Comparison of ENCODE assay signal across 1 cellular context in the genomic region with DNA sequence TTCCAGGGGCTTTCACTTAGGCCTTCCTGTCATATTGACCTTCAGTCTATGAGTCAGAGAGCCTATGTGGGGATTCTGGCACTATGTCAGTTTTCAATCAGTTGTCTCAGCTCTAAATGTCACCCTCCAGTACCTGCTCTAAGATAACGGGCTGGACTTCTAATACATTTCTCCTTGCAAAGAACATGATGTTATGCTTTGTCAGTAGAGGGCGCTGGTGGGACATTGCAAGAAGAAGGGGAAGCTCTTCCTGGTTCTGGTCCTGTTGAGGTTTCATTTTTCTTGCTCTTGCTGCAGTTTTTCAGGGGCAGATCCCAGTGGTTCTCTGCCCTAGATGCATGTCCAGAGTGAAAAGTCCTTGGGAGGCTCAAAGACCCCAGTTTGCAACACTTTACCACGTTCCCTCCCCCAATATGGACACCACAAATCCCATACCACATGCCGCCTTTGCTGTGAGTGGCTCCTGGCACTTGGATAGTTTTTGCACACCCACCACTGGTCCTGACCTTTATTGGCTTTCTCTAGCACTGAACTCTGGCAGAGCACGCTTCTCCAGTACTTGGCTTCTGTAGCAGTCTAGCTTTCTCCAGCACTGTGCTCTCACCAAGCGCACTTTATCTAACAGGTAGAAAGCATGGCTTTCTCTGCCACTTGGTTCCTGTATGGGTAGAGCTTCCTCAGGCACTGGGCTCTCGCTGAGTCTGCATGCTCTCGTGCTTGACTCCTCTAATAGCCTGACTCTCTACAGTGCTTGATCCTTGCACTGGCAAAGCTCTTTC.
A peak's percentile ranks its signal among the peaks of the same experiment; 100 is the strongest.
TF ChIP-seq lines count a peak whose summit lies in the region.

No MANE protein-coding gene starts in this region.

TF ChIP-seq in HepG2, 621 proteins besides CTCF, POLR2A, EP300 and RAD21 (continued from another document and continues in another):
- TF ChIP-seq POLR2AphosphoS2 (IDR thresholded peaks at IDR 0.05; ENCODE audit: low read depth, low read length): no peak
- peak; percentile 72 for TF ChIP-seq ERF (CRISPR knock-in tag; IDR thresholded peaks at IDR 0.05)
- TF ChIP-seq FOSL2 (CRISPR knock-in tag; IDR thresholded peaks at IDR 0.05): peak; percentile 91
- no peak for TF ChIP-seq NFIC (IDR thresholded peaks at IDR 0.05; ENCODE audit: low read length)
- 0 out of 2 replicates have a peak, but pooled peaks have one; percentile 7 for TF ChIP-seq ZBTB20 (CRISPR knock-in tag; IDR thresholded peaks at IDR 0.05; ENCODE audit: borderline replicate concordance, low read depth)
- TF ChIP-seq, protein P1, sequence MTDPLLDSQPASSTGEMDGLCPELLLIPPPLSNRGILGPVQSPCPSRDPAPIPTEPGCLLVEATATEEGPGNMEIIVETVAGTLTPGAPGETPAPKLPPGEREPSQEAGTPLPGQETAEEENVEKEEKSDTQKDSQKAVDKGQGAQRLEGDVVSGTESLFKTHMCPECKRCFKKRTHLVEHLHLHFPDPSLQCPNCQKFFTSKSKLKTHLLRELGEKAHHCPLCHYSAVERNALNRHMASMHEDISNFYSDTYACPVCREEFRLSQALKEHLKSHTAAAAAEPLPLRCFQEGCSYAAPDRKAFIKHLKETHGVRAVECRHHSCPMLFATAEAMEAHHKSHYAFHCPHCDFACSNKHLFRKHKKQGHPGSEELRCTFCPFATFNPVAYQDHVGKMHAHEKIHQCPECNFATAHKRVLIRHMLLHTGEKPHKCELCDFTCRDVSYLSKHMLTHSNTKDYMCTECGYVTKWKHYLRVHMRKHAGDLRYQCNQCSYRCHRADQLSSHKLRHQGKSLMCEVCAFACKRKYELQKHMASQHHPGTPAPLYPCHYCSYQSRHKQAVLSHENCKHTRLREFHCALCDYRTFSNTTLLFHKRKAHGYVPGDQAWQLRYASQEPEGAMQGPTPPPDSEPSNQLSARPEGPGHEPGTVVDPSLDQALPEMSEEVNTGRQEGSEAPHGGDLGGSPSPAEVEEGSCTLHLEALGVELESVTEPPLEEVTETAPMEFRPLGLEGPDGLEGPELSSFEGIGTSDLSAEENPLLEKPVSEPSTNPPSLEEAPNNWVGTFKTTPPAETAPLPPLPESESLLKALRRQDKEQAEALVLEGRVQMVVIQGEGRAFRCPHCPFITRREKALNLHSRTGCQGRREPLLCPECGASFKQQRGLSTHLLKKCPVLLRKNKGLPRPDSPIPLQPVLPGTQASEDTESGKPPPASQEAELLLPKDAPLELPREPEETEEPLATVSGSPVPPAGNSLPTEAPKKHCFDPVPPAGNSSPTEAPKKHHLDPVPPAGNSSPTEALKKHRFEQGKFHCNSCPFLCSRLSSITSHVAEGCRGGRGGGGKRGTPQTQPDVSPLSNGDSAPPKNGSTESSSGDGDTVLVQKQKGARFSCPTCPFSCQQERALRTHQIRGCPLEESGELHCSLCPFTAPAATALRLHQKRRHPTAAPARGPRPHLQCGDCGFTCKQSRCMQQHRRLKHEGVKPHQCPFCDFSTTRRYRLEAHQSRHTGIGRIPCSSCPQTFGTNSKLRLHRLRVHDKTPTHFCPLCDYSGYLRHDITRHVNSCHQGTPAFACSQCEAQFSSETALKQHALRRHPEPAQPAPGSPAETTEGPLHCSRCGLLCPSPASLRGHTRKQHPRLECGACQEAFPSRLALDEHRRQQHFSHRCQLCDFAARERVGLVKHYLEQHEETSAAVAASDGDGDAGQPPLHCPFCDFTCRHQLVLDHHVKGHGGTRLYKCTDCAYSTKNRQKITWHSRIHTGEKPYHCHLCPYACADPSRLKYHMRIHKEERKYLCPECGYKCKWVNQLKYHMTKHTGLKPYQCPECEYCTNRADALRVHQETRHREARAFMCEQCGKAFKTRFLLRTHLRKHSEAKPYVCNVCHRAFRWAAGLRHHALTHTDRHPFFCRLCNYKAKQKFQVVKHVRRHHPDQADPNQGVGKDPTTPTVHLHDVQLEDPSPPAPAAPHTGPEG (CRISPR knock-in tag; IDR thresholded peaks at IDR 0.05): no peak
- TF ChIP-seq RCOR2 (CRISPR knock-in tag; IDR thresholded peaks at IDR 0.05): no peak
- TF ChIP-seq ZNF737 (CRISPR knock-in tag; IDR thresholded peaks at IDR 0.05; ENCODE audit: borderline replicate concordance): no peak
- TF ChIP-seq ZNF619 (CRISPR knock-in tag; IDR thresholded peaks at IDR 0.05): no peak
- TF ChIP-seq MYNN (CRISPR knock-in tag; IDR thresholded peaks at IDR 0.05; ENCODE audit: low read depth): no peak
- TF ChIP-seq ZNF263 (CRISPR knock-in tag; IDR thresholded peaks at IDR 0.05): 0 out of 2 replicates have a peak, but pooled peaks have one; percentile 50
- peak; percentile 88 for TF ChIP-seq MIER3 (CRISPR knock-in tag; IDR thresholded peaks at IDR 0.05; ENCODE audit: borderline replicate concordance)
- peak; percentile 39; the same call in 1 of the 2 replicates for TF ChIP-seq ZNF607 (CRISPR knock-in tag; IDR thresholded peaks at IDR 0.05; ENCODE audit: borderline replicate concordance)
- TF ChIP-seq TARDBP (CRISPR knock-in tag; IDR thresholded peaks at IDR 0.05): no peak
- no peak for TF ChIP-seq PBX3 (CRISPR knock-in tag; IDR thresholded peaks at IDR 0.05; ENCODE audit: borderline replicate concordance)
- TF ChIP-seq KAT8 (CRISPR knock-in tag; IDR thresholded peaks at IDR 0.05): peak; percentile 89
- no peak for TF ChIP-seq PHB2 (IDR thresholded peaks at IDR 0.05; ENCODE audit: partially characterized antibody)
- 0 out of 2 replicates have a peak, but pooled peaks have one; percentile 25 for TF ChIP-seq NFKB2 (CRISPR knock-in tag; IDR thresholded peaks at IDR 0.05; ENCODE audit: borderline replicate concordance)
- TF ChIP-seq, protein P2, sequence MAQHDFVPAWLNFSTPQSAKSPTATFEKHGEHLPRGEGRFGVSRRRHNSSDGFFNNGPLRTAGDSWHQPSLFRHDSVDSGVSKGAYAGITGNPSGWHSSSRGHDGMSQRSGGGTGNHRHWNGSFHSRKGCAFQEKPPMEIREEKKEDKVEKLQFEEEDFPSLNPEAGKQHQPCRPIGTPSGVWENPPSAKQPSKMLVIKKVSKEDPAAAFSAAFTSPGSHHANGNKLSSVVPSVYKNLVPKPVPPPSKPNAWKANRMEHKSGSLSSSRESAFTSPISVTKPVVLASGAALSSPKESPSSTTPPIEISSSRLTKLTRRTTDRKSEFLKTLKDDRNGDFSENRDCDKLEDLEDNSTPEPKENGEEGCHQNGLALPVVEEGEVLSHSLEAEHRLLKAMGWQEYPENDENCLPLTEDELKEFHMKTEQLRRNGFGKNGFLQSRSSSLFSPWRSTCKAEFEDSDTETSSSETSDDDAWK (CRISPR knock-in tag; IDR thresholded peaks at IDR 0.05): no peak
- TF ChIP-seq MXD4 (CRISPR knock-in tag; IDR thresholded peaks at IDR 0.05): no peak
- TF ChIP-seq ZNF777 (CRISPR knock-in tag; IDR thresholded peaks at IDR 0.05): no peak
- TF ChIP-seq GATAD2A (CRISPR knock-in tag; IDR thresholded peaks at IDR 0.05): peak; percentile 78
- TF ChIP-seq KLF12 (CRISPR knock-in tag; IDR thresholded peaks at IDR 0.05; ENCODE audit: borderline replicate concordance): peak; percentile 15; the same call in 1 of the 2 replicates
- TF ChIP-seq, protein P3, sequence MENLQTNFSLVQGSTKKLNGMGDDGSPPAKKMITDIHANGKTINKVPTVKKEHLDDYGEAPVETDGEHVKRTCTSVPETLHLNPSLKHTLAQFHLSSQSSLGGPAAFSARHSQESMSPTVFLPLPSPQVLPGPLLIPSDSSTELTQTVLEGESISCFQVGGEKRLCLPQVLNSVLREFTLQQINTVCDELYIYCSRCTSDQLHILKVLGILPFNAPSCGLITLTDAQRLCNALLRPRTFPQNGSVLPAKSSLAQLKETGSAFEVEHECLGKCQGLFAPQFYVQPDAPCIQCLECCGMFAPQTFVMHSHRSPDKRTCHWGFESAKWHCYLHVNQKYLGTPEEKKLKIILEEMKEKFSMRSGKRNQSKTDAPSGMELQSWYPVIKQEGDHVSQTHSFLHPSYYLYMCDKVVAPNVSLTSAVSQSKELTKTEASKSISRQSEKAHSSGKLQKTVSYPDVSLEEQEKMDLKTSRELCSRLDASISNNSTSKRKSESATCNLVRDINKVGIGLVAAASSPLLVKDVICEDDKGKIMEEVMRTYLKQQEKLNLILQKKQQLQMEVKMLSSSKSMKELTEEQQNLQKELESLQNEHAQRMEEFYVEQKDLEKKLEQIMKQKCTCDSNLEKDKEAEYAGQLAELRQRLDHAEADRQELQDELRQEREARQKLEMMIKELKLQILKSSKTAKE (CRISPR knock-in tag; IDR thresholded peaks at IDR 0.05; ENCODE audit: borderline replicate concordance): no peak
- TF ChIP-seq ZNF367 (CRISPR knock-in tag; IDR thresholded peaks at IDR 0.05; ENCODE audit: borderline replicate concordance): no peak
- TF ChIP-seq ZNF121 (CRISPR knock-in tag; IDR thresholded peaks at IDR 0.05): no peak
- no peak for TF ChIP-seq ZNF724P (CRISPR knock-in tag; IDR thresholded peaks at IDR 0.05; ENCODE audit: borderline replicate concordance)
- peak; percentile 69; the same call in 1 of the 2 replicates for TF ChIP-seq TBX2 (CRISPR knock-in tag; IDR thresholded peaks at IDR 0.05; ENCODE audit: borderline replicate concordance)
- TF ChIP-seq TBX3 (IDR thresholded peaks at IDR 0.05; ENCODE audit: borderline replicate concordance): no peak
- no peak for TF ChIP-seq MLX (CRISPR knock-in tag; IDR thresholded peaks at IDR 0.05)
- 0 out of 2 replicates have a peak, but pooled peaks have one; percentile 34 for TF ChIP-seq DR1 (CRISPR knock-in tag; IDR thresholded peaks at IDR 0.05)
- TF ChIP-seq KMT2B (CRISPR knock-in tag; IDR thresholded peaks at IDR 0.05): no peak
- TF ChIP-seq FOXP1 (IDR thresholded peaks at IDR 0.05): no peak
- TF ChIP-seq FOXP1 (CRISPR knock-in tag; IDR thresholded peaks at IDR 0.05): no peak
- TF ChIP-seq, protein P4, sequence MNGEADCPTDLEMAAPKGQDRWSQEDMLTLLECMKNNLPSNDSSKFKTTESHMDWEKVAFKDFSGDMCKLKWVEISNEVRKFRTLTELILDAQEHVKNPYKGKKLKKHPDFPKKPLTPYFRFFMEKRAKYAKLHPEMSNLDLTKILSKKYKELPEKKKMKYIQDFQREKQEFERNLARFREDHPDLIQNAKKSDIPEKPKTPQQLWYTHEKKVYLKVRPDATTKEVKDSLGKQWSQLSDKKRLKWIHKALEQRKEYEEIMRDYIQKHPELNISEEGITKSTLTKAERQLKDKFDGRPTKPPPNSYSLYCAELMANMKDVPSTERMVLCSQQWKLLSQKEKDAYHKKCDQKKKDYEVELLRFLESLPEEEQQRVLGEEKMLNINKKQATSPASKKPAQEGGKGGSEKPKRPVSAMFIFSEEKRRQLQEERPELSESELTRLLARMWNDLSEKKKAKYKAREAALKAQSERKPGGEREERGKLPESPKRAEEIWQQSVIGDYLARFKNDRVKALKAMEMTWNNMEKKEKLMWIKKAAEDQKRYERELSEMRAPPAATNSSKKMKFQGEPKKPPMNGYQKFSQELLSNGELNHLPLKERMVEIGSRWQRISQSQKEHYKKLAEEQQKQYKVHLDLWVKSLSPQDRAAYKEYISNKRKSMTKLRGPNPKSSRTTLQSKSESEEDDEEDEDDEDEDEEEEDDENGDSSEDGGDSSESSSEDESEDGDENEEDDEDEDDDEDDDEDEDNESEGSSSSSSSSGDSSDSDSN (CRISPR knock-in tag; IDR thresholded peaks at IDR 0.05): peak; percentile 56; the same call in 1 of the 2 replicates
- no peak for TF ChIP-seq TOE1 (CRISPR knock-in tag; IDR thresholded peaks at IDR 0.05)
- no peak for TF ChIP-seq ZFP36L1 (CRISPR knock-in tag; IDR thresholded peaks at IDR 0.05)
- no peak; the same call in 1 of the 2 replicates for TF ChIP-seq KDM2A (CRISPR knock-in tag; IDR thresholded peaks at IDR 0.05; ENCODE audit: borderline replicate concordance, low read depth)
- no peak for TF ChIP-seq ZNF180 (CRISPR knock-in tag; IDR thresholded peaks at IDR 0.05; ENCODE audit: borderline replicate concordance, low read depth)
- TF ChIP-seq ZBTB21 (CRISPR knock-in tag; IDR thresholded peaks at IDR 0.05): no peak; the same call in 1 of the 2 replicates
- TF ChIP-seq CREB3 (CRISPR knock-in tag; IDR thresholded peaks at IDR 0.05): no peak
- no peak for TF ChIP-seq LBX2 (CRISPR knock-in tag; IDR thresholded peaks at IDR 0.05; ENCODE audit: borderline replicate concordance)
